9 cellular contexts compared by ENCODE assay signal in genomic region chr12:45674583-45674982, GRCh38. TPM values are rescaled to one million over a fixed set of nuclear protein-coding genes. Genes with fewer than 3 reads are reported as not detected.
DNase-seq lines count a peak whose midpoint lies in the region; TF ChIP-seq lines count a peak whose summit lies in the region.
"Had no signal": no experiment of that assay in that cellular context is flagged by ENCODE, and none has a peak within 500 bp of the region (broad histone marks: within the 10 kb centered on the region; RNA-seq: fewer than 3 reads in every experiment).

No MANE protein-coding gene starts in this region.

- H3K36me3 ChIP-seq in BJ (ENCODE audit: control insufficient read depth, insufficient read depth, low read length) (no peaks in the 10 kb centered on the region), mesendoderm (ENCODE audit: control insufficient read depth, insufficient read depth, low read length) (no peaks in the 10 kb centered on the region), HAP-1 (replicated peaks) (no peaks in the 10 kb centered on the region), suprapubic skin (no peaks in the 10 kb centered on the region)

- H2BK5ac ChIP-seq in mesendoderm (ENCODE audit: low read length): no peak overlapping the region

- H3K79me2 ChIP-seq in mesendoderm (ENCODE audit: control insufficient read depth, insufficient read depth, low read length): no peaks in the 10 kb centered on the region

- H3K23ac ChIP-seq in mesendoderm (ENCODE audit: low read length): no peak overlapping the region

- TF ChIP-seq CTCF in BJ (IDR thresholded peaks at IDR 0.05; ENCODE audit: insufficient read depth, low read depth, low read length) (no peak), cardiac fibroblast (IDR thresholded peaks at IDR 0.05; ENCODE audit: low read depth, low read length) (peak; percentile 1), suprapubic skin (IDR thresholded peaks at IDR 0.05) (no peak)

- H3K4me2 ChIP-seq in mesendoderm (ENCODE audit: low read length): no peak overlapping the region

- H4K5ac ChIP-seq in mesendoderm (ENCODE audit: low read length): no peak overlapping the region

- no peaks in the 10 kb centered on the region for H3K79me1 ChIP-seq in mesendoderm (ENCODE audit: low read length)

- H3K4ac ChIP-seq in mesendoderm (ENCODE audit: low read depth, low read length): no peak overlapping the region

- H3K27me3 ChIP-seq in BJ (ENCODE audit: control insufficient read depth, insufficient read depth, low read length) (no peaks in the 10 kb centered on the region), mesendoderm (ENCODE audit: insufficient read depth, low read length, poor library complexity) (no peaks in the 10 kb centered on the region), HAP-1 (ENCODE audit: low read depth) (no peaks in the 10 kb centered on the region), suprapubic skin (no peaks in the 10 kb centered on the region)

- WGBS in mesendoderm (ENCODE audit: extremely low coverage, insufficient coverage, low lambda C conversion rate): no CpG with 5 or more reads among the region's 5 CpGs
- WGBS in suprapubic skin: 42% methylated on average over 5 of the region's 5 CpGs

- POLR2A ChIA-PET in BJ (lab: Charles Lee): interaction anchor here (0.6 kb wide), 2 partner anchors 53 to 534 kb away, joined by 3 to 5 read pairs; no protein-coding TSS in a partner anchor

- H3K4me1 ChIP-seq in mesendoderm (ENCODE audit: control insufficient read depth, low read depth, low read length) (no peaks in the 10 kb centered on the region), HAP-1 (no peaks in the 10 kb centered on the region), suprapubic skin (peaks cover 3% of the 10 kb centered on the region)

- CTCF ChIA-PET in BJ (lab: Yijun Ruan, JAX): interaction anchor here (0.7 to 1.5 kb wide), 2 partner anchors 131 to 317 kb away, joined by 3 to 4 read pairs; no protein-coding TSS in a partner anchor

- H3K9ac ChIP-seq in mesendoderm (ENCODE audit: low read length): no peak overlapping the region

- H2AK5ac ChIP-seq in mesendoderm (ENCODE audit: low read length): no peak overlapping the region

- H3K9me3 ChIP-seq in HAP-1 (no peaks in the 10 kb centered on the region), suprapubic skin (no peaks in the 10 kb centered on the region)

- TF ChIP-seq EP300 in suprapubic skin (IDR thresholded peaks at IDR 0.05): no peak

- H2BK120ac ChIP-seq in mesendoderm (ENCODE audit: low read depth, low read length): no peak overlapping the region

- in situ Hi-C loops in HAP-1 (cut with MboI; ENCODE audit: low sequenced_read_pairs): no loop called here

- no peak for TF ChIP-seq POLR2A in suprapubic skin (IDR thresholded peaks at IDR 0.05)

- H3K4me3 ChIP-seq in BJ (ENCODE audit: low read depth, low read length): no peak overlapping the region
- no peak overlapping the region for H3K4me3 ChIP-seq in cardiac fibroblast (replicated peaks in 1 of 2; ENCODE audit: low read depth in 2 of 2, low read length in 2 of 2)
- H3K4me3 ChIP-seq in mesendoderm (ENCODE audit: low read length): no peak overlapping the region
- H3K4me3 ChIP-seq in HAP-1: no peak overlapping the region
- no peak overlapping the region for H3K4me3 ChIP-seq in suprapubic skin

- no peak overlapping the region for H4K8ac ChIP-seq in mesendoderm (ENCODE audit: low read depth, low read length)

- no peak overlapping the region for H3K18ac ChIP-seq in mesendoderm (ENCODE audit: low read length)

- H3K56ac ChIP-seq in mesendoderm (ENCODE audit: low read length): no peak overlapping the region

- H2BK15ac ChIP-seq in mesendoderm (replicated peaks; ENCODE audit: low read depth): no peak overlapping the region

- no peak overlapping the region for H3K27ac ChIP-seq in mesendoderm (ENCODE audit: low read depth, low read length)
- H3K27ac ChIP-seq in suprapubic skin: no peak overlapping the region

- peak; percentile 54 for DNase-seq in BJ (ENCODE audit: low read depth)
- peak; percentile 90 for DNase-seq in LHCN-M2 (ENCODE audit: low read depth)
- DNase-seq in cardiac fibroblast (ENCODE audit: low read depth in 2 of 2): peak; percentile 91 to 96
- peak; percentile 66 for DNase-seq in mesendoderm
- no peak for DNase-seq in HAP-1 (ENCODE audit: low spot score in 2 of 2)
- DNase-seq in suprapubic skin (ENCODE audit: low spot score in 2 of 2): no peak
- DNase-seq in NCI-H345 treated with DMSO at 0.1 percent for 48 hours (lab: John Stamatoyannopoulos, UW; ENCODE audit: unreplicated experiment): no peak
- DNase-seq in NCI-H526 treated with DMSO at 0.1 percent for 48 hours (lab: John Stamatoyannopoulos, UW): no peak
- DNase-seq: NCI-H1694 treated with DMSO at 0.1 percent for 48 hours had no signal

RNA-seq across cellular contexts. Expression of gene ARID2, which starts 54.9 kb away (rescaled TPM):
- 11.1 and 15.7 TPM in 2 replicates for polyA plus RNA-seq in BJ (2011; rRNA removed)
- polyA minus RNA-seq in BJ (2011; rRNA and poly(A)+ RNA removed): 27.3 and 37.1 TPM in 2 replicates
- 12.2 and 12.3 TPM in 2 replicates for total RNA-seq in LHCN-M2 (2014; rRNA removed)
- polyA plus RNA-seq in LHCN-M2 (2012): 3.3 TPM
- 15.0 TPM for polyA plus RNA-seq in mesendoderm (2013, experiment 1 of 2)
- 14.5 TPM for polyA plus RNA-seq in mesendoderm (2013, experiment 2 of 2)
- total RNA-seq in suprapubic skin: 10 to 100 TPM; 32.1 to 79.1 (median 41.5) TPM

Comparison
In these comparisons a context has a peak if more than half of its experiments do, and no peak if none do; other contexts are left out.
1. DNase-seq: peak in BJ (single experiment), LHCN-M2 (single experiment), cardiac fibroblast (2 of 2) and mesendoderm (single experiment); none in HAP-1 (0 of 2), suprapubic skin (0 of 2), NCI-H345 treated with DMSO at 0.1 percent for 48 hours (single experiment) and NCI-H526 treated with DMSO at 0.1 percent for 48 hours (single experiment).